10 cellular contexts compared by ENCODE assay signal in the genomic region with DNA sequence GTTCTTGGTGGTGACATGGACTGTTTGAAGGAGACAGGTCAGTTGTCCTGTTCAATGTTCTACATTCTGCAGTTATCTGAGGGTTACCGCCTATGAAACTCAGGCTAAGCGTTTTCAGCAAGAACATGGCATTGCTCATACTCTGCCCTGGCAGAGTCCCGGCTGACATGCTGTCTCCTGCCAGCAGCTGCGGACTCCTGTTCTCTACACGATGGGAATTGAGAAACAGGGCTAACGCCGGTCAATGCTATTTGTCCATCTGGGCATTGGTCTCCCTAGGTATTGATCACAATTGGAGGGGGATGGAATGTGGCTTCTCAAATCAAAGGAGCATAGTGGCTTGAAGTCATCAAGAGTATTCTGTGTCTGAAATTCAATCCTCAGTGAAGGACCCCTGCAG. TPM values are rescaled to one million over a fixed set of nuclear protein-coding genes. Genes with fewer than 3 reads are reported as not detected.
"Had no signal": no experiment of that assay in that cellular context is flagged by ENCODE, and none has a peak within 500 bp of the region (broad histone marks: within the 10 kb centered on the region; RNA-seq: fewer than 3 reads in every experiment).

No MANE protein-coding gene starts in this region.

RNA-seq across cellular contexts. Expression of a gene that starts 20.6 kb away (rescaled TPM):
- total RNA-seq: stomach, subcutaneous adipose tissue, suprapubic skin, temporal lobe, thoracic aorta, thyroid gland, upper lobe of left lung, upper lobe of right lung, urinary bladder, vagina had no signal
- polyA plus RNA-seq: stomach, urinary bladder had no signal
